22 cellular contexts compared by ENCODE assay signal in genomic region chr17:82014971-82015310, GRCh38. TPM values are rescaled to one million over a fixed set of nuclear protein-coding genes. Genes with fewer than 3 reads are reported as not detected.
DNase-seq lines count a peak whose midpoint lies in the region; ATAC-seq, FAIRE-seq and TF ChIP-seq lines count a peak whose summit lies in the region.
"Had no signal": no experiment of that assay in that cellular context is flagged by ENCODE, and none has a peak within 500 bp of the region (broad histone marks: within the 10 kb centered on the region; RNA-seq: fewer than 3 reads in every experiment).

No MANE protein-coding gene starts in this region.

- FAIRE-seq in HepG2 (lab: Jason Lieb, UNC): no peak
- FAIRE-seq: A549, GM12891, GM19239, K562 had no signal

- no peak overlapping the region for H2BK12ac ChIP-seq in neuronal stem cell (ENCODE audit: low read length)

- H3K14ac ChIP-seq in neuronal stem cell (ENCODE audit: low read length): no peak overlapping the region

- peak overlapping the region; percentile 53 for H3K4ac ChIP-seq in neuronal stem cell (ENCODE audit: low read length)

- no peak overlapping the region for H2AK5ac ChIP-seq in neuronal stem cell (ENCODE audit: low read depth, low read length)

- peak overlapping the region; percentile 39 for H2BK5ac ChIP-seq in neuronal stem cell (ENCODE audit: low read length)

- WGBS in HepG2 (ENCODE audit: low lambda C conversion rate): 98% methylated on average over 9 of the region's 13 CpGs
- WGBS in right lobe of liver (ENCODE audit: insufficient coverage, low coverage, low lambda C conversion rate, missing lambda C conversion rate): no CpG with 5 or more reads among the region's 13 CpGs
- no CpG with 5 or more reads among the region's 13 CpGs for WGBS in neuronal stem cell (ENCODE audit: extremely low coverage in 2 of 2, insufficient read length in 2 of 2, insufficient replicate concordance in 1 of 2), 2 donors

- ATAC-seq in HepG2 (no peak), right lobe of liver (no peak)
- ATAC-seq: K562 had no signal

- TF ChIP-seq POLR2A in HepG2 (IDR thresholded peaks at IDR 0.05; ENCODE audit: insufficient read depth in 1 of 2, low read depth in 2 of 2, low read length in 2 of 2) (no peak), right lobe of liver (IDR thresholded peaks at IDR 0.05) (no peak)

- no peaks in the 10 kb centered on the region for H3K9me3 ChIP-seq in HepG2 (ENCODE audit: low read length)
- no peaks in the 10 kb centered on the region for H3K9me3 ChIP-seq in right lobe of liver
- H3K9me3 ChIP-seq in SK-N-MC (ENCODE audit: low read depth, low read length): no peaks in the 10 kb centered on the region
- no peaks in the 10 kb centered on the region for H3K9me3 ChIP-seq in neuronal stem cell (replicated peaks in 1 of 2; ENCODE audit: control insufficient read depth in 2 of 2, insufficient read depth in 1 of 2, low read depth in 1 of 2, low read length in 2 of 2)
- H3K9me3 ChIP-seq in OCI-LY7 (ENCODE audit: low read length): no peaks in the 10 kb centered on the region
- H3K9me3 ChIP-seq: A549, HAP-1 had no signal

- TF ChIP-seq RAD21 in HepG2 (CRISPR knock-in tag; IDR thresholded peaks at IDR 0.05): no peak

- intact Hi-C loops in HepG2 (cut with micrococcal nuclease; ENCODE audit: unreplicated experiment): no loop called here
- intact Hi-C loops in right lobe of liver (cut with DNase I): loop anchor here (5.0 to 10.0 kb wide), 3 partner anchors 53 to 130 kb away; partner anchors contain the start of gene NOTUM (in 1 of the 2)
- intact Hi-C loops in OCI-LY7 (cut with micrococcal nuclease; ENCODE audit: unreplicated experiment): no loop called here

- H3K23ac ChIP-seq in neuronal stem cell (ENCODE audit: low read depth, low read length, poor library complexity): peak overlapping the region; percentile 44

- H3K4me2 ChIP-seq in HepG2 (ENCODE audit: low read depth, low read length) (no peak overlapping the region), neuronal stem cell (ENCODE audit: insufficient read depth, low read length, poor library complexity, severe bottlenecking) (no peak overlapping the region), OCI-LY7 (ENCODE audit: low read length) (no peak overlapping the region)
- H3K4me2 ChIP-seq: A549 had no signal

- TF ChIP-seq CTCF in HepG2 (CRISPR knock-in tag; IDR thresholded peaks at IDR 0.05) (no peak), right lobe of liver (IDR thresholded peaks at IDR 0.05) (no peak), OCI-LY7 (conservative IDR thresholded peaks at IDR 0.05; ENCODE audit: low read length) (no peak)

- peaks cover 31% of the 10 kb centered on the region in 2 experiments for H3K36me3 ChIP-seq in HepG2 (replicated peaks in 1 of 2; ENCODE audit: control insufficient read depth in 1 of 2, insufficient read depth in 2 of 2, low read length in 2 of 2)
- peaks cover 0 to 17% (median 0%) of the 10 kb centered on the region in 4 donors for H3K36me3 ChIP-seq in right lobe of liver
- H3K36me3 ChIP-seq in SK-N-MC (ENCODE audit: insufficient read depth, low read length): no peaks in the 10 kb centered on the region
- H3K36me3 ChIP-seq in neuronal stem cell (replicated peaks in 1 of 2; ENCODE audit: control insufficient read depth in 2 of 2, insufficient read depth in 2 of 2, low read length in 2 of 2): peaks cover 6 to 28% of the 10 kb centered on the region in 2 donors
- H3K36me3 ChIP-seq in OCI-LY7 (ENCODE audit: insufficient read depth, low read length): peaks cover 11% of the 10 kb centered on the region; the same call in 1 of the 2 replicates

- BruUV-seq in HepG2 (replicated peaks; lab: Mats Ljungman, UMichigan) (no TSS peak), OCI-LY7 (replicated peaks; lab: Mats Ljungman, UMichigan) (no TSS peak)

- H3K27ac ChIP-seq in HepG2 (ENCODE audit: extremely low read length, insufficient read depth, low read length) (peak overlapping the region; percentile 68), right lobe of liver (no peak overlapping the region), SK-N-MC (peak overlapping the region; percentile 63), neuronal stem cell (replicated peaks; ENCODE audit: low read length) (no peak overlapping the region), OCI-LY7 (ENCODE audit: low read depth, low read length, poor library complexity, severe bottlenecking) (no peak overlapping the region)
- H3K27ac ChIP-seq: 22Rv1, A549, HL-60 had no signal

- in situ Hi-C loops in HepG2 (cut with HindIII; ENCODE audit: extremely low pct_ligation_motif_present, low pct_unique_long_range_greater_than_20kb): no loop called here

- H3K9ac ChIP-seq in HepG2 (ENCODE audit: insufficient read depth, low read depth, low read length) (peak overlapping the region; percentile 53), SK-N-MC (ENCODE audit: insufficient read length) (peak overlapping the region; percentile 50), neuronal stem cell (ENCODE audit: low read depth, low read length, poor library complexity) (peak overlapping the region; percentile 50)

- H2AFZ ChIP-seq in HepG2 (ENCODE audit: low read length) (no peak overlapping the region), neuronal stem cell (ENCODE audit: low read length) (no peak overlapping the region), OCI-LY7 (ENCODE audit: low read length) (no peak overlapping the region)

- H3K79me2 ChIP-seq in HepG2 (ENCODE audit: insufficient read depth, low read length) (peaks cover 1% of the 10 kb centered on the region), OCI-LY7 (ENCODE audit: insufficient read depth, low read depth, low read length) (no peaks in the 10 kb centered on the region)

- no peaks in the 10 kb centered on the region for H3K9me2 ChIP-seq in OCI-LY7 (ENCODE audit: insufficient read depth, low read length)

- H4K8ac ChIP-seq in neuronal stem cell (ENCODE audit: low read depth, low read length): no peak overlapping the region

- no peak overlapping the region for H4K91ac ChIP-seq in neuronal stem cell (ENCODE audit: low read depth, low read length, poor library complexity)

- POLR2A ChIA-PET in HepG2 (lab: Yijun Ruan, JAX) (interaction anchor here (0.7 to 14.1 kb wide), 7 partner anchors 8 to 61 kb away, joined by 3 to 470 read pairs (median 8); partner anchors contain the start of genes CENPX, LRRC45 and NOTUM), HEK293T (lab: Yijun Ruan, JAX) (no interaction called here), OCI-LY7 (lab: Charles Lee) (no interaction called here)

- H3K4me3 ChIP-seq in HepG2 (replicated peaks in 1 of 3; ENCODE audit: insufficient read depth in 1 of 3, low read depth in 2 of 3, low read length in 3 of 3) (no peak overlapping the region), right lobe of liver (no peak overlapping the region), SK-N-MC (peak overlapping the region; percentile 54), neuronal stem cell (ENCODE audit: low read length in 2 of 2) (no peak overlapping the region), OCI-LY7 (ENCODE audit: low read depth, low read length, poor library complexity, severe bottlenecking) (no peak overlapping the region)
- H3K4me3 ChIP-seq: A549, HAP-1, K562 had no signal

- H3K4me1 ChIP-seq in HepG2 (ENCODE audit: insufficient read depth, low read length) (peaks cover 98% of the 10 kb centered on the region), right lobe of liver (peaks cover 0 to 4% (median 0%) of the 10 kb centered on the region in 4 donors), neuronal stem cell (ENCODE audit: control insufficient read depth in 2 of 2, insufficient read depth in 1 of 2, low read depth in 1 of 2, low read length in 2 of 2) (peaks cover 0 to 15% of the 10 kb centered on the region in 2 donors), OCI-LY7 (ENCODE audit: insufficient read depth, low read length, poor library complexity, severe bottlenecking) (peaks cover 4% of the 10 kb centered on the region)
- H3K4me1 ChIP-seq: HAP-1 had no signal

- DNase-seq in HepG2 (ENCODE audit: low spot score) (no peak), right lobe of liver (no peak), SK-N-MC (ENCODE audit: low read depth, low spot score) (no peak), neuronal stem cell (ENCODE audit: low spot score) (no peak), HEK293T (ENCODE audit: extremely low spot score) (no peak), OCI-LY7 (ENCODE audit: low spot score) (no peak), anterior cingulate cortex (lab: John Stamatoyannopoulos, UW) (no peak)
- DNase-seq: CD4-positive, CD25-positive, alpha-beta regulatory T cell; CD8-positive, alpha-beta memory T cell; DMS 273 treated with DMSO at 0.1 percent for 48 hours; DMS53; DND-41; EL; HFFc6; IMR-90 had no signal

- TF ChIP-seq EP300 in HepG2 (IDR thresholded peaks at IDR 0.05; ENCODE audit: low read depth in 2 of 2, low read length in 2 of 2): no peak
- TF ChIP-seq EP300 in HepG2 (CRISPR knock-in tag; IDR thresholded peaks at IDR 0.05; ENCODE audit: borderline replicate concordance): no peak

- H2BK120ac ChIP-seq in neuronal stem cell (ENCODE audit: low read depth, low read length): no peak overlapping the region

- no peak overlapping the region for H2BK15ac ChIP-seq in neuronal stem cell (ENCODE audit: low read length)

- H3K79me1 ChIP-seq in neuronal stem cell (ENCODE audit: low read depth, low read length): peaks cover 6% of the 10 kb centered on the region

- H3K18ac ChIP-seq in neuronal stem cell (ENCODE audit: low read length): no peak overlapping the region

- H3K27me3 ChIP-seq in HepG2 (ENCODE audit: control insufficient read depth in 1 of 2, insufficient read depth in 2 of 2, low read length in 2 of 2) (no peaks in the 10 kb centered on the region), right lobe of liver (no peaks in the 10 kb centered on the region), neuronal stem cell (ENCODE audit: control insufficient read depth in 3 of 3, insufficient read depth in 3 of 3, low read depth in 1 of 3, low read length in 3 of 3) (no peaks in the 10 kb centered on the region)

- H4K20me1 ChIP-seq in HepG2 (ENCODE audit: insufficient read depth, low read length) (no peaks in the 10 kb centered on the region), OCI-LY7 (ENCODE audit: insufficient read depth, low read length) (no peaks in the 10 kb centered on the region)

- CTCF ChIA-PET in HepG2 (lab: Yijun Ruan, JAX; ENCODE audit: low intra/inter-chr PET ratio, low total read pairs): no interaction called here
- CTCF ChIA-PET in HEK293T (lab: Yijun Ruan, JAX): no interaction called here
- CTCF ChIA-PET in OCI-LY7 (lab: Charles Lee; ENCODE audit: unreplicated experiment): no interaction called here

RNA-seq across cellular contexts. Expression of gene CENPX, which starts 7.7 kb away (rescaled TPM):
- total RNA-seq in HepG2 (2016; rRNA removed; fragmentation: Illumina TruSeq; extraction: Trizol): 166 and 170 TPM in 2 replicates
- 262 and 321 TPM in 2 replicates for total RNA-seq in HepG2 (2016; cell fraction: cytosol; rRNA removed; fragmentation: Illumina TruSeq; extraction: Trizol; ENCODE audit: low read depth)
- total RNA-seq in HepG2 (2016; cell fraction: insoluble cytoplasmic fraction; rRNA removed; fragmentation: Illumina TruSeq; extraction: Trizol): 171 and 173 TPM in 2 replicates
- 221 and 277 TPM in 2 replicates for total RNA-seq in HepG2 (2016; cell fraction: membrane; rRNA removed; fragmentation: Illumina TruSeq; extraction: Trizol)
- 85.1 and 103 TPM in 2 replicates for total RNA-seq in HepG2 (2016; cell fraction: nucleus; rRNA removed; fragmentation: Illumina TruSeq; extraction: Trizol)
- 92.7 and 96.7 TPM in 2 replicates for polyA plus RNA-seq in HepG2 (2011; rRNA removed)
- polyA plus RNA-seq in HepG2 (2011; cell fraction: cytosol; rRNA removed): 88.8 and 138 TPM in 2 replicates
- 166 and 170 TPM in 2 replicates for polyA plus RNA-seq in HepG2 (2011; cell fraction: nucleus; rRNA removed)
- 46.3 and 61.5 TPM in 2 replicates for polyA plus RNA-seq in HepG2 (2012)
- 176 and 237 TPM in 2 replicates for polyA plus RNA-seq in HepG2 (2016; cell fraction: cytosol; fragmentation: Illumina TruSeq; extraction: Trizol; ENCODE audit: low read depth)
- polyA plus RNA-seq in HepG2 (2016; cell fraction: insoluble cytoplasmic fraction; fragmentation: Illumina TruSeq; extraction: Trizol; ENCODE audit: low read depth): 143 and 150 TPM in 2 replicates
- polyA plus RNA-seq in HepG2 (2016; cell fraction: membrane; fragmentation: Illumina TruSeq; extraction: Trizol; ENCODE audit: low read depth): 176 and 221 TPM in 2 replicates
- polyA plus RNA-seq in HepG2 (2016; cell fraction: nucleus; fragmentation: Illumina TruSeq; extraction: Trizol; ENCODE audit: insufficient read depth, low read depth): 178 and 180 TPM in 2 replicates
- polyA minus RNA-seq in HepG2 (2011; rRNA and poly(A)+ RNA removed; ENCODE audit: low replicate concordance): 32.0 and 49.8 TPM in 2 replicates
- polyA minus RNA-seq in HepG2 (2011; cell fraction: cytosol; rRNA and poly(A)+ RNA removed): 14.8 and 16.2 TPM in 2 replicates
- polyA minus RNA-seq in HepG2 (2011; cell fraction: nucleus; rRNA and poly(A)+ RNA removed): 20.0 and 26.9 TPM in 2 replicates
- total RNA-seq in right lobe of liver: 10 to 100 TPM; 27.3 to 81.1 (median 47.8) TPM
- 45.1 TPM for polyA plus RNA-seq in neuronal stem cell (2013, experiment 1 of 2)
- 45.1 TPM for polyA plus RNA-seq in neuronal stem cell (2013, experiment 2 of 2)
- 249 and 251 TPM in 2 replicates for total RNA-seq in OCI-LY7 (2014; rRNA removed; shearing (Covaris generic))
- 107 and 130 TPM in 2 replicates for total RNA-seq in OCI-LY7 (2022)

RNA-seq across cellular contexts. Expression of gene LRRC45, which starts 8.2 kb away (rescaled TPM):
- total RNA-seq in HepG2 (2016; rRNA removed; fragmentation: Illumina TruSeq; extraction: Trizol) (21.4 and 48.1 TPM in 2 replicates), right lobe of liver (10 to 100 TPM in 3 of 6 experiments, 1 to 10 TPM in 3; 4.9 to 15.6 (median 11.9) TPM), OCI-LY7 (2022) (40.9 and 41.2 TPM in 2 replicates)
- 30.2 and 31.8 TPM in 2 replicates for total RNA-seq in HepG2 (2016; cell fraction: cytosol; rRNA removed; fragmentation: Illumina TruSeq; extraction: Trizol; ENCODE audit: low read depth)
- 20.6 and 49.6 TPM in 2 replicates for total RNA-seq in HepG2 (2016; cell fraction: insoluble cytoplasmic fraction; rRNA removed; fragmentation: Illumina TruSeq; extraction: Trizol)
- 14.9 and 19.0 TPM in 2 replicates for total RNA-seq in HepG2 (2016; cell fraction: membrane; rRNA removed; fragmentation: Illumina TruSeq; extraction: Trizol)
- 49.7 and 54.4 TPM in 2 replicates for total RNA-seq in HepG2 (2016; cell fraction: nucleus; rRNA removed; fragmentation: Illumina TruSeq; extraction: Trizol)
- 11.6 and 14.1 TPM in 2 replicates for polyA plus RNA-seq in HepG2 (2011; rRNA removed)
- 5.5 and 10.0 TPM in 2 replicates for polyA plus RNA-seq in HepG2 (2011; cell fraction: cytosol; rRNA removed)
- polyA plus RNA-seq in HepG2 (2011; cell fraction: nucleus; rRNA removed): 112 and 182 TPM in 2 replicates
- polyA plus RNA-seq in HepG2 (2012): 7.5 and 8.8 TPM in 2 replicates
- polyA plus RNA-seq in HepG2 (2016; cell fraction: cytosol; fragmentation: Illumina TruSeq; extraction: Trizol; ENCODE audit: low read depth): 3.3 and 4.2 TPM in 2 replicates
- polyA plus RNA-seq in HepG2 (2016; cell fraction: insoluble cytoplasmic fraction; fragmentation: Illumina TruSeq; extraction: Trizol; ENCODE audit: low read depth): 19.5 and 19.7 TPM in 2 replicates
- polyA plus RNA-seq in HepG2 (2016; cell fraction: membrane; fragmentation: Illumina TruSeq; extraction: Trizol; ENCODE audit: low read depth): 9.1 and 9.2 TPM in 2 replicates
- 129 and 136 TPM in 2 replicates for polyA plus RNA-seq in HepG2 (2016; cell fraction: nucleus; fragmentation: Illumina TruSeq; extraction: Trizol; ENCODE audit: insufficient read depth, low read depth)
- 11.1 and 15.7 TPM in 2 replicates for polyA minus RNA-seq in HepG2 (2011; rRNA and poly(A)+ RNA removed; ENCODE audit: low replicate concordance)
- polyA minus RNA-seq in HepG2 (2011; cell fraction: cytosol; rRNA and poly(A)+ RNA removed): 6.1 and 8.2 TPM in 2 replicates
- polyA minus RNA-seq in HepG2 (2011; cell fraction: nucleus; rRNA and poly(A)+ RNA removed): 25.0 and 27.2 TPM in 2 replicates
- polyA plus RNA-seq in neuronal stem cell (2013, experiment 1 of 2): 13.2 TPM
- 12.5 TPM for polyA plus RNA-seq in neuronal stem cell (2013, experiment 2 of 2)
- 52.0 and 62.6 TPM in 2 replicates for total RNA-seq in OCI-LY7 (2014; rRNA removed; shearing (Covaris generic))

RNA-seq across cellular contexts. Expression of gene RAC3, which starts 16.5 kb away (rescaled TPM):
- total RNA-seq in HepG2 (2016; rRNA removed; fragmentation: Illumina TruSeq; extraction: Trizol) (4.0 and 10.5 TPM in 2 replicates), right lobe of liver (1 to 10 TPM; 3.4 to 9.0 (median 5.4) TPM), OCI-LY7 (2022) (15.1 and 16.4 TPM in 2 replicates)
- 6.8 and 9.8 TPM in 2 replicates for total RNA-seq in HepG2 (2016; cell fraction: cytosol; rRNA removed; fragmentation: Illumina TruSeq; extraction: Trizol; ENCODE audit: low read depth)
- total RNA-seq in HepG2 (2016; cell fraction: insoluble cytoplasmic fraction; rRNA removed; fragmentation: Illumina TruSeq; extraction: Trizol): 3.9 and 12.6 TPM in 2 replicates
- total RNA-seq in HepG2 (2016; cell fraction: membrane; rRNA removed; fragmentation: Illumina TruSeq; extraction: Trizol): 7.3 and 10.1 TPM in 2 replicates
- total RNA-seq in HepG2 (2016; cell fraction: nucleus; rRNA removed; fragmentation: Illumina TruSeq; extraction: Trizol): 11.7 and 12.9 TPM in 2 replicates
- 21.3 and 24.1 TPM in 2 replicates for polyA plus RNA-seq in HepG2 (2011; rRNA removed)
- 12.8 and 16.7 TPM in 2 replicates for polyA plus RNA-seq in HepG2 (2011; cell fraction: cytosol; rRNA removed)
- 111 and 165 TPM in 2 replicates for polyA plus RNA-seq in HepG2 (2011; cell fraction: nucleus; rRNA removed)
- 6.3 and 10.6 TPM in 2 replicates for polyA plus RNA-seq in HepG2 (2012)
- 10.4 and 12.0 TPM in 2 replicates for polyA plus RNA-seq in HepG2 (2016; cell fraction: cytosol; fragmentation: Illumina TruSeq; extraction: Trizol; ENCODE audit: low read depth)
- 6.0 and 7.2 TPM in 2 replicates for polyA plus RNA-seq in HepG2 (2016; cell fraction: insoluble cytoplasmic fraction; fragmentation: Illumina TruSeq; extraction: Trizol; ENCODE audit: low read depth)
- polyA plus RNA-seq in HepG2 (2016; cell fraction: membrane; fragmentation: Illumina TruSeq; extraction: Trizol; ENCODE audit: low read depth): 8.8 and 10.0 TPM in 2 replicates
- 45.9 and 51.6 TPM in 2 replicates for polyA plus RNA-seq in HepG2 (2016; cell fraction: nucleus; fragmentation: Illumina TruSeq; extraction: Trizol; ENCODE audit: insufficient read depth, low read depth)
- 12.6 and 13.2 TPM in 2 replicates for polyA minus RNA-seq in HepG2 (2011; rRNA and poly(A)+ RNA removed; ENCODE audit: low replicate concordance)
- polyA minus RNA-seq in HepG2 (2011; cell fraction: cytosol; rRNA and poly(A)+ RNA removed): 3.0 and 3.6 TPM in 2 replicates
- polyA minus RNA-seq in HepG2 (2011; cell fraction: nucleus; rRNA and poly(A)+ RNA removed): 6.7 and 7.6 TPM in 2 replicates
- 61.3 TPM for polyA plus RNA-seq in neuronal stem cell (2013, experiment 1 of 2)
- polyA plus RNA-seq in neuronal stem cell (2013, experiment 2 of 2): 55.7 TPM
- 15.7 and 24.4 TPM in 2 replicates for total RNA-seq in OCI-LY7 (2014; rRNA removed; shearing (Covaris generic))
- polyA plus RNA-seq: CD8-positive, alpha-beta memory T cell had no signal

RNA-seq across cellular contexts. Expression of gene DCXR, which starts 22.6 kb away (rescaled TPM):
- total RNA-seq in HepG2 (2016; rRNA removed; fragmentation: Illumina TruSeq; extraction: Trizol) (286 and 311 TPM in 2 replicates), right lobe of liver (1,000 to 10,000 TPM in 2 of 6 experiments, 100 to 1,000 TPM in 4; 389 to 1,607 (median 735) TPM), OCI-LY7 (2022) (132 and 138 TPM in 2 replicates)
- 275 and 353 TPM in 2 replicates for total RNA-seq in HepG2 (2016; cell fraction: cytosol; rRNA removed; fragmentation: Illumina TruSeq; extraction: Trizol; ENCODE audit: low read depth)
- 302 and 321 TPM in 2 replicates for total RNA-seq in HepG2 (2016; cell fraction: insoluble cytoplasmic fraction; rRNA removed; fragmentation: Illumina TruSeq; extraction: Trizol)
- 228 and 297 TPM in 2 replicates for total RNA-seq in HepG2 (2016; cell fraction: membrane; rRNA removed; fragmentation: Illumina TruSeq; extraction: Trizol)
- total RNA-seq in HepG2 (2016; cell fraction: nucleus; rRNA removed; fragmentation: Illumina TruSeq; extraction: Trizol): 132 and 152 TPM in 2 replicates
- 287 and 290 TPM in 2 replicates for polyA plus RNA-seq in HepG2 (2011; rRNA removed)
- 253 and 424 TPM in 2 replicates for polyA plus RNA-seq in HepG2 (2011; cell fraction: cytosol; rRNA removed)
- polyA plus RNA-seq in HepG2 (2011; cell fraction: nucleus; rRNA removed): 645 and 737 TPM in 2 replicates
- polyA plus RNA-seq in HepG2 (2012): 190 and 266 TPM in 2 replicates
- 398 and 426 TPM in 2 replicates for polyA plus RNA-seq in HepG2 (2016; cell fraction: cytosol; fragmentation: Illumina TruSeq; extraction: Trizol; ENCODE audit: low read depth)
- polyA plus RNA-seq in HepG2 (2016; cell fraction: insoluble cytoplasmic fraction; fragmentation: Illumina TruSeq; extraction: Trizol; ENCODE audit: low read depth): 296 and 330 TPM in 2 replicates
- 308 and 335 TPM in 2 replicates for polyA plus RNA-seq in HepG2 (2016; cell fraction: membrane; fragmentation: Illumina TruSeq; extraction: Trizol; ENCODE audit: low read depth)
- 280 and 299 TPM in 2 replicates for polyA plus RNA-seq in HepG2 (2016; cell fraction: nucleus; fragmentation: Illumina TruSeq; extraction: Trizol; ENCODE audit: insufficient read depth, low read depth)
- polyA minus RNA-seq in HepG2 (2011; rRNA and poly(A)+ RNA removed; ENCODE audit: low replicate concordance): 73.9 and 172 TPM in 2 replicates
- 52.1 and 74.6 TPM in 2 replicates for polyA minus RNA-seq in HepG2 (2011; cell fraction: cytosol; rRNA and poly(A)+ RNA removed)
- polyA minus RNA-seq in HepG2 (2011; cell fraction: nucleus; rRNA and poly(A)+ RNA removed): 61.5 and 67.5 TPM in 2 replicates
- 72.9 TPM for polyA plus RNA-seq in neuronal stem cell (2013, experiment 1 of 2)
- polyA plus RNA-seq in neuronal stem cell (2013, experiment 2 of 2): 72.2 TPM
- 138 and 147 TPM in 2 replicates for total RNA-seq in OCI-LY7 (2014; rRNA removed; shearing (Covaris generic))

RNA-seq across cellular contexts. Expression of gene RFNG, which starts 36.7 kb away (rescaled TPM):
- total RNA-seq in HepG2 (2016; rRNA removed; fragmentation: Illumina TruSeq; extraction: Trizol) (27.8 and 64.0 TPM in 2 replicates), right lobe of liver (10 to 100 TPM; 29.9 to 53.3 (median 43.7) TPM), OCI-LY7 (2022) (41.3 and 47.3 TPM in 2 replicates)
- 72.5 and 73.8 TPM in 2 replicates for total RNA-seq in HepG2 (2016; cell fraction: cytosol; rRNA removed; fragmentation: Illumina TruSeq; extraction: Trizol; ENCODE audit: low read depth)
- 23.6 and 61.0 TPM in 2 replicates for total RNA-seq in HepG2 (2016; cell fraction: insoluble cytoplasmic fraction; rRNA removed; fragmentation: Illumina TruSeq; extraction: Trizol)
- 95.0 and 98.0 TPM in 2 replicates for total RNA-seq in HepG2 (2016; cell fraction: membrane; rRNA removed; fragmentation: Illumina TruSeq; extraction: Trizol)
- total RNA-seq in HepG2 (2016; cell fraction: nucleus; rRNA removed; fragmentation: Illumina TruSeq; extraction: Trizol): 53.3 and 60.7 TPM in 2 replicates
- 61.4 and 90.6 TPM in 2 replicates for polyA plus RNA-seq in HepG2 (2011; rRNA removed)
- 36.1 and 62.0 TPM in 2 replicates for polyA plus RNA-seq in HepG2 (2011; cell fraction: cytosol; rRNA removed)
- polyA plus RNA-seq in HepG2 (2011; cell fraction: nucleus; rRNA removed): 548 and 733 TPM in 2 replicates
- 60.9 and 71.7 TPM in 2 replicates for polyA plus RNA-seq in HepG2 (2012)
- 106 and 121 TPM in 2 replicates for polyA plus RNA-seq in HepG2 (2016; cell fraction: cytosol; fragmentation: Illumina TruSeq; extraction: Trizol; ENCODE audit: low read depth)
- polyA plus RNA-seq in HepG2 (2016; cell fraction: insoluble cytoplasmic fraction; fragmentation: Illumina TruSeq; extraction: Trizol; ENCODE audit: low read depth): 35.7 and 47.7 TPM in 2 replicates
- 128 and 132 TPM in 2 replicates for polyA plus RNA-seq in HepG2 (2016; cell fraction: membrane; fragmentation: Illumina TruSeq; extraction: Trizol; ENCODE audit: low read depth)
- 227 and 229 TPM in 2 replicates for polyA plus RNA-seq in HepG2 (2016; cell fraction: nucleus; fragmentation: Illumina TruSeq; extraction: Trizol; ENCODE audit: insufficient read depth, low read depth)
- polyA minus RNA-seq in HepG2 (2011; rRNA and poly(A)+ RNA removed; ENCODE audit: low replicate concordance): 12.3 and 58.2 TPM in 2 replicates
- 21.9 and 29.0 TPM in 2 replicates for polyA minus RNA-seq in HepG2 (2011; cell fraction: cytosol; rRNA and poly(A)+ RNA removed)
- polyA minus RNA-seq in HepG2 (2011; cell fraction: nucleus; rRNA and poly(A)+ RNA removed): 29.7 and 35.9 TPM in 2 replicates
- polyA plus RNA-seq in neuronal stem cell (2013, experiment 1 of 2): 25.7 TPM
- 26.2 TPM for polyA plus RNA-seq in neuronal stem cell (2013, experiment 2 of 2)
- 50.5 and 59.4 TPM in 2 replicates for total RNA-seq in OCI-LY7 (2014; rRNA removed; shearing (Covaris generic))

Comparison
In these comparisons a context has a peak if more than half of its experiments do, and no peak if none do; other contexts are left out.
1. H3K27ac ChIP-seq: peak in HepG2 (single experiment) and SK-N-MC (single experiment); none in right lobe of liver (0 of 3), neuronal stem cell (single experiment) and OCI-LY7 (single experiment).
2. intact Hi-C loops: an anchor here in right lobe of liver (5.0 to 10.0 kb wide); none called in HepG2 and OCI-LY7.
3. Peak in every context shown above with its lines, with median percentiles within 50 percentile points of each other: H3K9ac ChIP-seq.